In genomic region chr22:22112533-22113294, GRCh38 we compare ENCODE assay signal across 29 cellular contexts.
"Had no signal": no experiment of that assay in that cellular context is flagged by ENCODE, and none has a peak within 500 bp of the region (broad histone marks: within the 10 kb centered on the region; RNA-seq: fewer than 3 reads in every experiment).

No MANE protein-coding gene starts in this region.

- H3K27me3 ChIP-seq: adrenal gland, body of pancreas, ovary, thyroid gland had no signal

- H3K4me3 ChIP-seq: adrenal gland, body of pancreas, esophagus squamous epithelium, left lung, lower lobe of right lung, ovary, prostate gland, skin epidermis, thyroid gland, upper lobe of left lung had no signal

- H3K9me3 Mint-ChIP-seq: activated CD4-positive, alpha-beta T cell treated with anti-CD3 and anti-CD28 coated beads, Interleukin-2, amount 10 ng/mL, durations not matched to agents 7 days and 5 days; activated CD8-positive, alpha-beta T cell treated with anti-CD3 and anti-CD28 coated beads for 36 hours; activated naive CD8-positive, alpha-beta T cell treated with anti-CD3 and anti-CD28 coated beads for 36 hours; nephron; stimulated activated naive CD8-positive, alpha-beta T cell treated with anti-CD3 and anti-CD28 coated beads, Interleukin-15, amount 100 ng/mL, for 72 hours had no signal

- H3K36me3 Mint-ChIP-seq: activated CD8-positive, alpha-beta memory T cell treated with anti-CD3 and anti-CD28 coated beads, Interleukin-2, amount 10 ng/mL, durations not matched to agents 7 days and 5 days; activated naive CD8-positive, alpha-beta T cell treated with anti-CD3 and anti-CD28 coated beads for 36 hours had no signal

- DNase-seq: activated CD4-positive, alpha-beta T cell treated with anti-CD3 and anti-CD28 coated beads for 1 hour; activated CD4-positive, alpha-beta T cell treated with anti-CD3 and anti-CD28 coated beads, Interleukin-2, amount 10 ng/mL, durations not matched to agents 7 days and 5 days; activated CD8-positive, alpha-beta memory T cell treated with anti-CD3 and anti-CD28 coated beads, Interleukin-2, amount 10 ng/mL, durations not matched to agents 7 days and 5 days; activated CD8-positive, alpha-beta T cell treated with anti-CD3 and anti-CD28 coated beads for 36 hours; activated effector memory CD4-positive, alpha-beta T cell treated with Interleukin-2 at 50 U/mL for 16 hours; activated naive CD4-positive, alpha-beta T cell treated with Interleukin-2 at 50 U/mL for 16 hours; activated naive CD8-positive, alpha-beta T cell treated with anti-CD3 and anti-CD28 coated beads for 36 hours; adrenal gland; aorta; body of pancreas; dermis blood vessel endothelial cell; effector CD4-positive, alpha-beta T cell; esophagus squamous epithelium; kidney glomerular epithelial cell; left lung; lower lobe of right lung; mesendoderm; ovary; retina; stimulated activated CD4-positive, alpha-beta T cell treated with anti-CD3 and anti-CD28 coated beads, Interleukin-12 subunit alpha, Interleukin-12 subunit beta, amount 100 ng/mL, for 4 hours; stimulated activated CD4-positive, alpha-beta T cell treated with anti-CD3 and anti-CD28 coated beads, Interleukin-4, amount 100 ng/mL, for 1 hour; stimulated activated naive CD8-positive, alpha-beta T cell treated with anti-CD3 and anti-CD28 coated beads, Interleukin-15, amount 100 ng/mL, for 72 hours; T1000; thyroid gland; upper lobe of left lung had no signal

- H3K27ac Mint-ChIP-seq: activated CD4-positive, alpha-beta T cell treated with anti-CD3 and anti-CD28 coated beads, Interleukin-2, amount 10 ng/mL, durations not matched to agents 7 days and 5 days; activated CD8-positive, alpha-beta memory T cell treated with anti-CD3 and anti-CD28 coated beads, Interleukin-2, amount 10 ng/mL, durations not matched to agents 7 days and 5 days; activated CD8-positive, alpha-beta T cell treated with anti-CD3 and anti-CD28 coated beads for 36 hours; activated naive CD8-positive, alpha-beta T cell treated with anti-CD3 and anti-CD28 coated beads for 36 hours; nephron had no signal

- H3K9me3 ChIP-seq: adrenal gland, body of pancreas, esophagus squamous epithelium, left lung, lower lobe of right lung, ovary, prostate gland, thyroid gland, upper lobe of left lung had no signal

- H3K4me3 Mint-ChIP-seq: activated CD4-positive, alpha-beta T cell treated with anti-CD3 and anti-CD28 coated beads, Interleukin-2, amount 10 ng/mL, durations not matched to agents 7 days and 5 days; activated CD8-positive, alpha-beta memory T cell treated with anti-CD3 and anti-CD28 coated beads, Interleukin-2, amount 10 ng/mL, durations not matched to agents 7 days and 5 days; activated CD8-positive, alpha-beta T cell treated with anti-CD3 and anti-CD28 coated beads for 36 hours; activated naive CD8-positive, alpha-beta T cell treated with anti-CD3 and anti-CD28 coated beads for 36 hours; nephron; stimulated activated naive CD8-positive, alpha-beta T cell treated with anti-CD3 and anti-CD28 coated beads, Interleukin-15, amount 100 ng/mL, for 72 hours had no signal

- H3K36me3 ChIP-seq: adrenal gland, esophagus squamous epithelium, left lung, lower lobe of right lung, ovary, prostate gland, thyroid gland, upper lobe of left lung had no signal

- H3K4me1 Mint-ChIP-seq: nephron had no signal

- H3K27ac ChIP-seq: adrenal gland, body of pancreas, esophagus squamous epithelium, left lung, lower lobe of right lung, ovary, prostate gland, skin epidermis, thyroid gland, upper lobe of left lung had no signal

- H3K27me3 Mint-ChIP-seq: activated CD8-positive, alpha-beta T cell treated with anti-CD3 and anti-CD28 coated beads for 36 hours; activated naive CD8-positive, alpha-beta T cell treated with anti-CD3 and anti-CD28 coated beads for 36 hours had no signal

- ATAC-seq: activated CD8-positive, alpha-beta memory T cell treated with anti-CD3 and anti-CD28 coated beads, Interleukin-2, amount 10 ng/mL, durations not matched to agents 7 days and 5 days; activated CD8-positive, alpha-beta T cell treated with anti-CD3 and anti-CD28 coated beads for 36 hours; body of pancreas; left lung; lower lobe of right lung; sciatic nerve; stimulated activated naive CD8-positive, alpha-beta T cell treated with anti-CD3 and anti-CD28 coated beads, Interleukin-15, amount 100 ng/mL, for 72 hours had no signal

- H3K4me1 ChIP-seq: adrenal gland, body of pancreas, esophagus squamous epithelium, lower lobe of right lung, prostate gland, thyroid gland, upper lobe of left lung had no signal
